ENCODE assay signal across 31 cellular contexts in genomic region chr13:78176880-78177279, GRCh38.
"Had no signal": no experiment of that assay in that cellular context is flagged by ENCODE, and none has a peak within 500 bp of the region (broad histone marks: within the 10 kb centered on the region; RNA-seq: fewer than 3 reads in every experiment).

No MANE protein-coding gene starts in this region.

- ATAC-seq: activated CD8-positive, alpha-beta T cell treated with anti-CD3 and anti-CD28 coated beads for 36 hours; activated naive CD4-positive, alpha-beta T cell treated with anti-CD3 and anti-CD28 coated beads, Interleukin-2, amount 50 U/mL, for 72 hours; activated T-cell treated with anti-CD3 and anti-CD28 coated beads, Interleukin-2, amount 50 U/mL, for 72 hours; activated T-helper 17 cell treated with anti-CD3 and anti-CD28 coated beads, Interleukin-2, amount 50 U/mL, for 72 hours; body of pancreas; Panc1 had no signal

- H3K27me3 ChIP-seq: adrenal gland, body of pancreas, breast epithelium, SJSA1 had no signal

- FAIRE-seq: astrocyte, TTC549 had no signal

- H3K4me3 Mint-ChIP-seq: activated CD4-positive, alpha-beta T cell treated with anti-CD3 and anti-CD28 coated beads, Interleukin-2, amount 10 ng/mL, durations not matched to agents 24 days and 14 days; activated CD8-positive, alpha-beta T cell treated with anti-CD3 and anti-CD28 coated beads for 36 hours; activated T-cell treated with anti-CD3 and anti-CD28 coated beads, Interleukin-2, amount 50 U/mL, for 72 hours; activated T-helper 17 cell treated with anti-CD3 and anti-CD28 coated beads, Interleukin-2, amount 50 U/mL, for 72 hours; T-helper 1 cell treated with Interleukin-12 subunit alpha and Interleukin-12 subunit beta and Interleukin-4 antibody, amounts not matched to agents 30 μg/mL and 1 μg/mL, for 36 hours; T-helper 2 cell treated with Interferon-gamma antibody and Interleukin-4, amounts not matched to agents 5 μg/mL and 100 μg/mL, for 36 hours had no signal

- H3K36me3 ChIP-seq: adrenal gland, breast epithelium, SJSA1 had no signal

- H3K36me3 Mint-ChIP-seq: activated naive CD4-positive, alpha-beta T cell treated with anti-CD3 and anti-CD28 coated beads, Interleukin-2, amount 50 U/mL, for 72 hours had no signal

- H3K27ac Mint-ChIP-seq: activated CD4-positive, alpha-beta T cell treated with anti-CD3 and anti-CD28 coated beads, Interleukin-2, amount 10 ng/mL, durations not matched to agents 24 days and 14 days; activated CD8-positive, alpha-beta T cell treated with anti-CD3 and anti-CD28 coated beads for 36 hours; activated naive CD4-positive, alpha-beta T cell treated with anti-CD3 and anti-CD28 coated beads, Interleukin-2, amount 50 U/mL, for 72 hours; activated T-cell treated with anti-CD3 and anti-CD28 coated beads, Interleukin-2, amount 50 U/mL, for 72 hours; activated T-helper 17 cell treated with anti-CD3 and anti-CD28 coated beads, Interleukin-2, amount 50 U/mL, for 72 hours; T-helper 1 cell treated with Interleukin-12 subunit alpha and Interleukin-12 subunit beta and Interleukin-4 antibody, amounts not matched to agents 30 μg/mL and 1 μg/mL, for 36 hours; T-helper 2 cell treated with Interferon-gamma antibody and Interleukin-4, amounts not matched to agents 5 μg/mL and 100 μg/mL, for 36 hours had no signal

- H3K4me1 Mint-ChIP-seq: activated CD4-positive, alpha-beta T cell treated with anti-CD3 and anti-CD28 coated beads, Interleukin-2, amount 10 ng/mL, durations not matched to agents 24 days and 14 days; activated T-helper 17 cell treated with anti-CD3 and anti-CD28 coated beads, Interleukin-2, amount 50 U/mL, for 72 hours had no signal

- H3K27me3 Mint-ChIP-seq: activated CD4-positive, alpha-beta T cell treated with anti-CD3 and anti-CD28 coated beads, Interleukin-2, amount 10 ng/mL, durations not matched to agents 24 days and 14 days had no signal

- H3K4me2 ChIP-seq: SK-N-SH had no signal

- DNase-seq: activated CD4-positive, alpha-beta T cell treated with anti-CD3 and anti-CD28 coated beads, Interleukin-2, amount 10 ng/mL, durations not matched to agents 24 days and 14 days; activated CD4-positive, alpha-beta T cell treated with anti-CD3 and anti-CD28 coated beads, Interleukin-2, amount 50 U/mL, for 4 hours; activated CD8-positive, alpha-beta T cell treated with anti-CD3 and anti-CD28 coated beads for 36 hours; activated effector memory CD4-positive, alpha-beta T cell treated with anti-CD3 and anti-CD28 coated beads, Interleukin-2, amount 50 U/mL, for 16 hours; activated naive CD4-positive, alpha-beta T cell treated with Interleukin-2 at 50 U/mL for 16 hours; activated T-cell treated with anti-CD3 and anti-CD28 coated beads, Interleukin-2, amount 50 U/mL, for 1 hour; activated T-cell treated with anti-CD3 and anti-CD28 coated beads, Interleukin-2, amount 50 U/mL, for 72 hours; adrenal gland; body of pancreas; Karpas-422; KBM-7; NCI-H1092; NCI-H1417; NCI-H146; NCI-H187 treated with DMSO at 0.1 percent for 48 hours; NCI-H2081; NCI-H2171 treated with DMSO at 0.1 percent for 48 hours; NCI-H2227 treated with DMSO at 0.1 percent for 48 hours; NCI-H446; NCI-H510A treated with DMSO at 0.1 percent for 48 hours; SHP77; SK-N-SH had no signal

- H3K9me3 ChIP-seq: adrenal gland, body of pancreas, breast epithelium, SJSA1, SK-N-SH had no signal

- H3K9ac ChIP-seq: SK-N-SH had no signal

- H3K27ac ChIP-seq: adrenal gland, body of pancreas, breast epithelium, SJSA1 had no signal

- H3K4me3 ChIP-seq: adrenal gland, body of pancreas, breast epithelium, SJSA1 had no signal

- H3K9me3 Mint-ChIP-seq: activated CD4-positive, alpha-beta T cell treated with anti-CD3 and anti-CD28 coated beads, Interleukin-2, amount 10 ng/mL, durations not matched to agents 24 days and 14 days; activated CD8-positive, alpha-beta T cell treated with anti-CD3 and anti-CD28 coated beads for 36 hours; activated naive CD4-positive, alpha-beta T cell treated with anti-CD3 and anti-CD28 coated beads, Interleukin-2, amount 50 U/mL, for 72 hours; activated T-helper 17 cell treated with anti-CD3 and anti-CD28 coated beads, Interleukin-2, amount 50 U/mL, for 72 hours; T-helper 1 cell treated with Interleukin-12 subunit alpha and Interleukin-12 subunit beta and Interleukin-4 antibody, amounts not matched to agents 30 μg/mL and 1 μg/mL, for 36 hours; T-helper 2 cell treated with Interferon-gamma antibody and Interleukin-4, amounts not matched to agents 5 μg/mL and 100 μg/mL, for 36 hours had no signal

- H3K4me1 ChIP-seq: adrenal gland, body of pancreas, breast epithelium, SJSA1 had no signal
